ENCODE assay signal across 8 cellular contexts in the genomic region with DNA sequence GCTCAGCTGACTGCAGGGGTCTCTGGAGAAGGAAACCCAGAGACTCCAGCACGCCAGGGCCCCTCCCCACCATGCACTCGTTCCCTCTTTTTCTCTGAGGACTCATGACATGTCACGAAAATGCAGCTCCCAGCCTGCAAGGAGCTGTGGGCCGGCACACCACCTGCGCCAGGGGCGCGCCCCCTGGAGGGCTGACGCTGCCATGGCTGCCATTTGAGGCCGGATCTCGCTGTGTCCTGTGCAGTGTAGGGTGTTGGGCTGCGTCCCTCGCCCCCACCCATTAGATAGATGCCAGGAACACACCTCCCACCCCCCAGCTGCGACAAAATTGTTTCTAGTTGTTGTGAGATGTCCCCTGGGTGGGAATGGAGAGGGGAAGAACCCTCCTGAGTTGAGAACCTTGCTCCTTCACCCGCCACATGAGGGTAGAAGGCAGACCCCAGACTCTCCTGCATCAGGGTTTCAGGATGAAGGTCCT.
A peak's percentile ranks its signal among the peaks of the same experiment; 100 is the strongest.
DNase-seq lines count a peak whose midpoint lies in the region; TF ChIP-seq lines count a peak whose summit lies in the region.

No MANE protein-coding gene starts in this region.

- H3K27ac Mint-ChIP-seq in nephron progenitor cell: no peak overlapping the region

- H3K4me3 ChIP-seq in epithelial cell of esophagus (ENCODE audit: low read length) (no peak overlapping the region), stomach smooth muscle (ENCODE audit: low read length in 2 of 2) (peak overlapping the region in 1 of 2 donors; percentile 8)

- H3K27ac ChIP-seq in stomach smooth muscle (ENCODE audit: low read length): peak overlapping the region; percentile 77

- H3K4me3 Mint-ChIP-seq in nephron progenitor cell: no peak overlapping the region

- no peaks in the 10 kb centered on the region for H3K9me3 Mint-ChIP-seq in nephron progenitor cell

- TF ChIP-seq CTCF in epithelial cell of esophagus (IDR thresholded peaks at IDR 0.05; ENCODE audit: insufficient read depth, low read depth, low read length, missing control alignments) (peak; percentile 96), nephron progenitor cell (IDR thresholded peaks at IDR 0.05) (peak; percentile 95)

- H3K36me3 ChIP-seq in stomach smooth muscle (ENCODE audit: control insufficient read depth in 2 of 2, insufficient read depth in 2 of 2, low read length in 2 of 2): no peaks in the 10 kb centered on the region

- peaks cover 19% of the 10 kb centered on the region for H3K4me1 Mint-ChIP-seq in nephron progenitor cell

- H3K9me3 ChIP-seq in stomach smooth muscle (ENCODE audit: control insufficient read depth in 2 of 2, low read length in 2 of 2): no peaks in the 10 kb centered on the region

- DNase-seq in DMS153 (lab: John Stamatoyannopoulos, UW): peak; percentile 12
- no peak for DNase-seq in DMS153 treated with DMSO at 0.1 percent for 48 hours (lab: John Stamatoyannopoulos, UW; ENCODE audit: unreplicated experiment)
- peak; percentile 18 for DNase-seq in NCI-H524 treated with DMSO at 0.1 percent for 48 hours (lab: John Stamatoyannopoulos, UW)
- DNase-seq in activated CD8-positive, alpha-beta memory T cell treated with anti-CD3 and anti-CD28 coated beads, Interleukin-2, amount 50 U/mL, for 24 hours (ENCODE audit: extremely low read depth): peak; percentile 39
- DNase-seq in epithelial cell of esophagus (ENCODE audit: low read depth): peak; percentile 74
- peak; percentile 81 for DNase-seq in nephron progenitor cell
- no peak for DNase-seq in RKO (ENCODE audit: low spot score)

- H3K4me1 ChIP-seq in stomach smooth muscle (ENCODE audit: control insufficient read depth, insufficient read depth, low read length): peaks cover 84% of the 10 kb centered on the region

- no peaks in the 10 kb centered on the region for H3K27me3 Mint-ChIP-seq in nephron progenitor cell (ENCODE audit: low read depth, poor library complexity)

- peaks cover 46% of the 10 kb centered on the region for H3K36me3 Mint-ChIP-seq in nephron progenitor cell (ENCODE audit: low read depth)

- H3K9ac ChIP-seq in stomach smooth muscle (ENCODE audit: low read length in 2 of 2): peak overlapping the region in 1 of 2 donors; percentile 2

- no peaks in the 10 kb centered on the region for H3K27me3 ChIP-seq in stomach smooth muscle (ENCODE audit: control insufficient read depth in 1 of 2, insufficient read depth in 2 of 2, low read length in 2 of 2)

Comparison
In these comparisons a context has a peak if more than half of its experiments do, and no peak if none do; other contexts are left out.
1. DNase-seq: peak in DMS153 (single experiment), NCI-H524 treated with DMSO at 0.1 percent for 48 hours (single experiment), activated CD8-positive, alpha-beta memory T cell treated with anti-CD3 and anti-CD28 coated beads, Interleukin-2, amount 50 U/mL, for 24 hours (single experiment), epithelial cell of esophagus (single experiment) and nephron progenitor cell (single experiment); none in DMS153 treated with DMSO at 0.1 percent for 48 hours (single experiment) and RKO (single experiment).